In the genomic region with DNA sequence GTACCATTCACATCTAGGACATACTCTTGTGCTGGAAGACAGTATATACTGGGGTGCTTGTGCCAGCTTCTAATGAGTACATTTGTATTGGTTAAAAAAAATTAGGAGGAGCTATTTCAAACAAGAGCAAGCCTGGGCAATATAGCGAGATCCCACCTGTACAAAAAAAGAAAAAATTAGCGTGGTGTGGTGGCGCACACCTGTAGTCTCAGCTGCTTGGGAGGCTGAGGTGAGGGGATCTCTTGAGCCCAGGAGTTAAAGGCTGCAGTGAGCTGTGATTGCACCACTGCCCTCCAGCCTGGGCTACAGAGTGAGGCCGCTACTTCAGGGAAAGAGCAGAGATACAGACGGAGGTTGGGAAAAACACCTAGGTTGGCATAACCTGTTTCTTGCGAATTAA, we compare ENCODE assay signal across 10 cellular contexts. TPM values are rescaled to one million over a fixed set of nuclear protein-coding genes. Genes with fewer than 3 reads are reported as not detected.
DNase-seq lines count a peak whose midpoint lies in the region; ATAC-seq and TF ChIP-seq lines count a peak whose summit lies in the region.
"Had no signal": no experiment of that assay in that cellular context is flagged by ENCODE, and none has a peak within 500 bp of the region (broad histone marks: within the 10 kb centered on the region; RNA-seq: fewer than 3 reads in every experiment).

No MANE protein-coding gene starts in this region.

- peaks cover 6% of the 10 kb centered on the region; the same call in 1 of the 2 replicates for H3K4me1 ChIP-seq in Caco-2
- peaks cover 18% of the 10 kb centered on the region for H3K4me1 ChIP-seq in PC-3 (ENCODE audit: insufficient read depth, low read length)
- H3K4me1 ChIP-seq in osteoblast (ENCODE audit: insufficient read depth, low read length) = peaks cover 8% of the 10 kb centered on the region
- peaks cover 0 to 42% (median 0%) of the 10 kb centered on the region in 3 donors for H3K4me1 ChIP-seq in gastroesophageal sphincter

- H3K4me3 Mint-ChIP-seq in Caco-2 (ENCODE audit: unreplicated experiment) = peak overlapping the region; percentile 90

- CTCF ChIA-PET in Caco-2 (lab: Charles Lee) (no interaction called here), PC-3 (lab: Charles Lee) (no interaction called here)

- DNase-seq in Caco-2 = no peak
- no peak for DNase-seq in PC-3
- no peak for DNase-seq in epithelial cell of esophagus (ENCODE audit: low read depth)
- no peak for DNase-seq in osteoblast (ENCODE audit: insufficient read length, low spot score, missing footprints)
- DNase-seq in NCI-H2029 (lab: John Stamatoyannopoulos, UW) = no peak
- no peak for DNase-seq in NCI-H345 treated with DMSO at 0.1 percent for 48 hours (lab: John Stamatoyannopoulos, UW; ENCODE audit: unreplicated experiment)
- DNase-seq in amygdala (lab: John Stamatoyannopoulos, UW) = no peak
- DNase-seq: cerebellar nuclear complex; stimulated activated CD4-positive, alpha-beta T cell treated with anti-CD3 and anti-CD28 coated beads, Interleukin-12 subunit alpha, Interleukin-12 subunit beta, amount 100 ng/mL, for 4 hours had no signal

- peak overlapping the region; percentile 95 for H3K9ac ChIP-seq in PC-3 (ENCODE audit: low read length)

- no peaks in the 10 kb centered on the region for H3F3A ChIP-seq in PC-3 (ENCODE audit: low read length, unreplicated experiment)

- H3K9me3 Mint-ChIP-seq in Caco-2 (ENCODE audit: unreplicated experiment) = no peaks in the 10 kb centered on the region

- H2AFZ ChIP-seq in PC-3 (ENCODE audit: low read length) (peak overlapping the region; percentile 87; the same call in 1 of the 2 replicates), osteoblast (ENCODE audit: low read length) (peak overlapping the region; percentile 92)

- H3K36me3 ChIP-seq in Caco-2 (ENCODE audit: control insufficient read depth, insufficient read depth, low read length) (no peaks in the 10 kb centered on the region), PC-3 (ENCODE audit: low read depth, low read length) (no peaks in the 10 kb centered on the region; the same call in 1 of the 2 replicates), osteoblast (ENCODE audit: insufficient read depth, low read length) (no peaks in the 10 kb centered on the region), gastroesophageal sphincter (peaks cover 0 to 6% of the 10 kb centered on the region in 2 donors)

- TF ChIP-seq CTCF in Caco-2 (IDR thresholded peaks at IDR 0.05; ENCODE audit: insufficient read depth in 1 of 2, low read depth in 1 of 2, low read length in 1 of 2, severe bottlenecking in 1 of 2, unreplicated experiment in 1 of 2) (no peak), PC-3 (conservative IDR thresholded peaks at IDR 0.05; ENCODE audit: low read depth, low read length) (no peak), epithelial cell of esophagus (IDR thresholded peaks at IDR 0.05; ENCODE audit: insufficient read depth, low read depth, low read length, missing control alignments) (no peak), osteoblast (IDR thresholded peaks at IDR 0.05; ENCODE audit: extremely low read depth, low read depth, low read length) (no peak), gastroesophageal sphincter (IDR thresholded peaks at IDR 0.05) (no peak)

- no peaks in the 10 kb centered on the region for H3K27me3 ChIP-seq in Caco-2 (replicated peaks; ENCODE audit: control insufficient read depth, insufficient read depth, low read length)
- no peaks in the 10 kb centered on the region for H3K27me3 ChIP-seq in PC-3 (ENCODE audit: low read length)
- no peaks in the 10 kb centered on the region for H3K27me3 ChIP-seq in osteoblast (ENCODE audit: insufficient read depth, low read length)
- H3K27me3 ChIP-seq in gastroesophageal sphincter = no peaks in the 10 kb centered on the region

- peak overlapping the region; percentile 68 for H3K4me3 ChIP-seq in Caco-2 (ENCODE audit: low read depth, low read length)
- peak overlapping the region; percentile 97 for H3K4me3 ChIP-seq in PC-3 (ENCODE audit: low read length)
- H3K4me3 ChIP-seq in epithelial cell of esophagus (ENCODE audit: low read length) = peak overlapping the region; percentile 77
- peak overlapping the region; percentile 94 for H3K4me3 ChIP-seq in osteoblast (ENCODE audit: insufficient read depth, low read length)
- peak overlapping the region in 1 of 2 donors; percentile 90 for H3K4me3 ChIP-seq in gastroesophageal sphincter

- peaks cover 8% of the 10 kb centered on the region for H3K36me3 Mint-ChIP-seq in Caco-2 (ENCODE audit: insufficient read depth, unreplicated experiment)

- H3K4me1 Mint-ChIP-seq in Caco-2 (ENCODE audit: low read depth, unreplicated experiment) = peaks cover 17% of the 10 kb centered on the region

- H3K9me2 ChIP-seq in PC-3 (replicated peaks; ENCODE audit: low read length) = no peaks in the 10 kb centered on the region

- TF ChIP-seq EP300 in gastroesophageal sphincter (IDR thresholded peaks at IDR 0.05) = no peak

- H3K9me3 ChIP-seq in Caco-2 = no peaks in the 10 kb centered on the region
- no peaks in the 10 kb centered on the region for H3K9me3 ChIP-seq in PC-3 (ENCODE audit: low read length)
- no peaks in the 10 kb centered on the region for H3K9me3 ChIP-seq in osteoblast (ENCODE audit: low read depth, low read length)
- H3K9me3 ChIP-seq in gastroesophageal sphincter = no peaks in the 10 kb centered on the region

- no peaks in the 10 kb centered on the region for H3K27me3 Mint-ChIP-seq in Caco-2 (ENCODE audit: insufficient read depth, unreplicated experiment)

- H3K27ac ChIP-seq in PC-3 (ENCODE audit: low read length) = no peak overlapping the region
- no peak overlapping the region for H3K27ac ChIP-seq in osteoblast (ENCODE audit: low read depth, low read length)
- peak overlapping the region in 2 of 4 donors; percentile 83 to 85 for H3K27ac ChIP-seq in gastroesophageal sphincter

- peak overlapping the region; percentile 53 for H3K27ac Mint-ChIP-seq in Caco-2 (ENCODE audit: unreplicated experiment)

- TF ChIP-seq POLR2A in gastroesophageal sphincter (IDR thresholded peaks at IDR 0.05) = no peak

- POLR2A ChIA-PET in Caco-2 (lab: Charles Lee) = no interaction called here
- POLR2A ChIA-PET in PC-3 (lab: Charles Lee; ENCODE audit: unreplicated experiment) = no interaction called here

- no peak for ATAC-seq in PC-3
- ATAC-seq in gastroesophageal sphincter = no peak

- intact Hi-C loops in Caco-2 (cut with micrococcal nuclease; ENCODE audit: unreplicated experiment) = loop anchor here (5.0 kb wide), 1 partner anchor 115 kb away; no protein-coding TSS in a partner anchor
- intact Hi-C loops in PC-3 (cut with micrococcal nuclease) = loop anchor here (5.0 kb wide), 2 partner anchors 55 to 150 kb away; partner anchors contain the start of gene ERCC4

- H4K20me1 ChIP-seq in PC-3 (ENCODE audit: low read length) (no peaks in the 10 kb centered on the region), osteoblast (ENCODE audit: insufficient read depth, low read length) (no peaks in the 10 kb centered on the region)

- H3K4me2 ChIP-seq in PC-3 (ENCODE audit: low read length) (peak overlapping the region; percentile 98), osteoblast (ENCODE audit: insufficient read depth, low read length) (peak overlapping the region; percentile 98)

- H3K79me2 ChIP-seq in PC-3 (ENCODE audit: low read length) (peaks cover 54% of the 10 kb centered on the region), osteoblast (ENCODE audit: insufficient read depth, low read length) (peaks cover 18% of the 10 kb centered on the region)

- 93 to 96% methylated on average over 5 to 6 of the region's 6 CpGs for WGBS in gastroesophageal sphincter (ENCODE audit: low coverage in 1 of 2), 2 donors

- BruUV-seq in Caco-2 (replicated peaks; lab: Mats Ljungman, UMichigan) (no TSS peak), PC-3 (replicated peaks; lab: Mats Ljungman, UMichigan) (no TSS peak)

RNA-seq across cellular contexts. Expression of gene MRTFB, which starts 1.2 kb away (rescaled TPM):
- 29.5 and 37.1 TPM in 2 replicates for total RNA-seq in Caco-2 (2022)
- total RNA-seq in PC-3 (2014; rRNA removed) = 8.1 and 12.7 TPM in 2 replicates
- total RNA-seq in osteoblast = 11.6 and 12.4 TPM in 2 replicates
- total RNA-seq in gastroesophageal sphincter = 10 to 100 TPM; 38.8 to 53.1 (median 41.1) TPM
